ENCODE assay signal across 8 cellular contexts in the genomic region with DNA sequence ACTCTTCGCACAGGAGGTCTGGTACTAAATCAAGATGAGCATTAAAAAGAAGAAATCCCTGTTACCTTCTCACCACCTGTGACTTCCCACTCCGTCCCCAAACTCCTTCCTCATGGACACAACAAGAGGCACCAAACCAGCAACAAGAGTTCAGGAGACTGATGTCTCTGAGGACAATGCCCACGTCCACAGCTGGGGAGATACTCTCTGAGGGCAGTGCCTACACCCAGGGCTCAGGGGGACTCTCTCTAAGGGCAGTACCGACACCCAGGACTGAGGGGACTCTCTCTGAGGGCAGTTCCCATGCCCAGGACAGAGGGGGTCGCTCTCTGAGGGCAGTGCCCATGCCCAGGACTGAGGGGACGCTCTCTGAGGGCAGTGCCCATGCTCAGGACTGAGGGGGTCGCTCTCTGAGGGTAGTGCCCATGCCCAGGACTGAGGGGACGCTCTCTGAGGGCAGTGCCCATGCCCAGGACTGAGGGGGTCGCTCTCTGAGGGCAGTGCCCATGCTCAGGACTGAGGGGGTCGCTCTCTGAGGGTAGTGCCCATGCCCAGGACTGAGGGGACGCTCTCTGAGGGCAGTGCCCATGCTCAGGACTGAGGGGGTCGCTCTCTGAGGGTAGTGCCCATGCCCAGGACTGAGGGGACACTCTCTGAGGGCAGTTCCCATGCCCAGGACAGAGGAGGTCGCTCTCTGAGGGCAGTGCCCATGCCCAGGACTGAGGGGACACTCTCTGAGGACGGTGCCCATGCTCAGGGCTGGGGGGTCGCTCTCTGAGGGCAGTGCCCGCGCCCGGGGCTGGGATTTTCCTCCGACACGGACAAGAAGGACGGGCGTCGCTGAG. TPM values are rescaled to one million over a fixed set of nuclear protein-coding genes. Genes with fewer than 3 reads are reported as not detected.
A peak's percentile ranks its signal among the peaks of the same experiment; 100 is the strongest.
DNase-seq lines count a peak whose midpoint lies in the region; ATAC-seq and TF ChIP-seq lines count a peak whose summit lies in the region.
"Not testable (repeated sequence)": the region's sequence is repeated elsewhere in the genome, so short reads cannot be mapped to it uniquely, and the experiment has no call there.

No MANE protein-coding gene starts in this region.

- H3K27me3 Mint-ChIP-seq in CD14-positive monocyte (ENCODE audit: low read depth in 3 of 3) = not testable (repeated sequence)

- peak overlapping the region; percentile 98 for H3K4me3 ChIP-seq in Jurkat, Clone E6-1 (ENCODE audit: low read length)
- H3K4me3 ChIP-seq in SU-DHL-6 (ENCODE audit: insufficient read depth, low read length, poor library complexity, severe bottlenecking) (peak overlapping the region; percentile 79), adipocyte (ENCODE audit: low read length) (peak overlapping the region; percentile 94), epithelial cell of proximal tubule (ENCODE audit: low read depth, low read length) (peak overlapping the region; percentile 95), neutrophil (ENCODE audit: low read depth in 1 of 2, low read length in 1 of 2) (peak overlapping the region; percentile 75 to 89), thoracic aorta (peak overlapping the region; percentile 76)

- not testable (repeated sequence) for TF ChIP-seq CTCF in CD14-positive monocyte (IDR thresholded peaks at IDR 0.05); SU-DHL-6 (IDR thresholded peaks at IDR 0.05; ENCODE audit: insufficient read depth, low read length, poor library complexity, severe bottlenecking); epithelial cell of proximal tubule (conservative IDR thresholded peaks at IDR 0.05; ENCODE audit: low read depth, low read length); neutrophil (IDR thresholded peaks at IDR 0.05); thoracic aorta (IDR thresholded peaks at IDR 0.05)

- not testable (repeated sequence) for H3F3A ChIP-seq in SU-DHL-6 (ENCODE audit: insufficient read depth)

- peaks cover 32% of the 10 kb centered on the region for H3K36me3 ChIP-seq in SU-DHL-6 (ENCODE audit: low read length)
- not testable (repeated sequence) for H3K36me3 ChIP-seq in adipocyte (ENCODE audit: control insufficient read depth, insufficient read depth, low read length, severe bottlenecking); neutrophil; thoracic aorta

- H3K4me2 ChIP-seq in SU-DHL-6 (ENCODE audit: low read depth, low read length, poor library complexity, severe bottlenecking) = peak overlapping the region; percentile 74

- H3K27me3 ChIP-seq in SU-DHL-6 (ENCODE audit: low read length); adipocyte (replicated peaks; ENCODE audit: control insufficient read depth, insufficient read depth, low read length); layer of hippocampus (ENCODE audit: control insufficient read depth, insufficient read depth, low read length); neutrophil; thoracic aorta (replicated peaks; ENCODE audit: insufficient read depth): not testable (repeated sequence)

- H3K4me1 Mint-ChIP-seq in CD14-positive monocyte = peaks cover 31% of the 10 kb centered on the region

- H3K9me3 ChIP-seq in SU-DHL-6 (ENCODE audit: insufficient read depth, low read length) = peaks cover 11% of the 10 kb centered on the region; the same call in 1 of the 2 replicates
- not testable (repeated sequence) for H3K9me3 ChIP-seq in adipocyte (ENCODE audit: control insufficient read depth, low read length); neutrophil; thoracic aorta

- peaks cover 14% of the 10 kb centered on the region; the same call in 1 of the 2 replicates for H4K20me1 ChIP-seq in SU-DHL-6 (ENCODE audit: low read depth, low read length)

- H3K36me3 Mint-ChIP-seq in CD14-positive monocyte = peaks cover 12 to 29% of the 10 kb centered on the region in 2 donors

- H3K4me1 ChIP-seq in adipocyte (ENCODE audit: control insufficient read depth, insufficient read depth, low read length) (peaks cover 14% of the 10 kb centered on the region), neutrophil (ENCODE audit: control insufficient read depth in 1 of 2, insufficient read depth in 1 of 2, low read depth in 1 of 2, low read length in 1 of 2) (peaks cover 26 to 27% of the 10 kb centered on the region in 2 experiments), thoracic aorta (ENCODE audit: control insufficient read depth in 1 of 2, low read depth in 2 of 2) (peaks cover 3 to 20% of the 10 kb centered on the region in 2 donors)

- H3K9me3 Mint-ChIP-seq in CD14-positive monocyte = peaks cover 3 to 13% (median 8%) of the 10 kb centered on the region in 7 donors

- H3K9ac ChIP-seq in SU-DHL-6 (ENCODE audit: low read length) (peak overlapping the region; percentile 99), adipocyte (ENCODE audit: low read length) (peak overlapping the region; percentile 91)

- peak overlapping the region; percentile 74 to 83 for H3K4me3 Mint-ChIP-seq in CD14-positive monocyte

- ATAC-seq in thoracic aorta (ENCODE audit: insufficient number of reproducible peaks, low FRiP score, low read depth) = not testable (repeated sequence)

- peaks cover 56% of the 10 kb centered on the region for H3K79me2 ChIP-seq in SU-DHL-6 (ENCODE audit: insufficient read depth, low read length)

- H3K27ac ChIP-seq in SU-DHL-6 (ENCODE audit: low read depth, low read length) = peak overlapping the region; percentile 64
- peak overlapping the region; percentile 12 for H3K27ac ChIP-seq in layer of hippocampus (ENCODE audit: low read depth, low read length)
- H3K27ac ChIP-seq in neutrophil = peak overlapping the region; percentile 88
- H3K27ac ChIP-seq in thoracic aorta = not testable (repeated sequence)

- peak overlapping the region; percentile 46 to 92 (median 89) for H3K27ac Mint-ChIP-seq in CD14-positive monocyte

- intact Hi-C loops in CD14-positive monocyte (cut with micrococcal nuclease) = loop anchor here (10.0 kb wide), 2 partner anchors 121 to 151 kb away; partner anchors contain the start of genes DYNC2I1 (in 1 of the 2) and ESYT2 (in 1 of the 2)

- not testable (repeated sequence) for H2AFZ ChIP-seq in SU-DHL-6 (ENCODE audit: low read depth, low read length, severe bottlenecking)

- not testable (repeated sequence) for DNase-seq in CD14-positive monocyte (ENCODE audit: low spot score); Jurkat, Clone E6-1 (ENCODE audit: low read depth, low spot score); adipocyte (ENCODE audit: low read depth); epithelial cell of proximal tubule (ENCODE audit: low read depth); thoracic aorta (ENCODE audit: low spot score)

- H3K9me2 ChIP-seq in SU-DHL-6 (replicated peaks; ENCODE audit: insufficient read depth, low read length) = not testable (repeated sequence)

RNA-seq across cellular contexts. Expression of gene NCAPG2, which starts 0.7 kb away (rescaled TPM):
- polyA plus RNA-seq in CD14-positive monocyte = 1 to 10 TPM; 1.1 to 1.7 TPM
- polyA plus RNA-seq in Jurkat, Clone E6-1 (2012; ENCODE audit: insufficient read depth, insufficient read length) = 97.7 TPM
- total RNA-seq in epithelial cell of proximal tubule (30.1 and 35.2 TPM in 2 replicates), thoracic aorta (1 to 10 TPM; 4.1 to 8.4 TPM)
